In the genomic region with DNA sequence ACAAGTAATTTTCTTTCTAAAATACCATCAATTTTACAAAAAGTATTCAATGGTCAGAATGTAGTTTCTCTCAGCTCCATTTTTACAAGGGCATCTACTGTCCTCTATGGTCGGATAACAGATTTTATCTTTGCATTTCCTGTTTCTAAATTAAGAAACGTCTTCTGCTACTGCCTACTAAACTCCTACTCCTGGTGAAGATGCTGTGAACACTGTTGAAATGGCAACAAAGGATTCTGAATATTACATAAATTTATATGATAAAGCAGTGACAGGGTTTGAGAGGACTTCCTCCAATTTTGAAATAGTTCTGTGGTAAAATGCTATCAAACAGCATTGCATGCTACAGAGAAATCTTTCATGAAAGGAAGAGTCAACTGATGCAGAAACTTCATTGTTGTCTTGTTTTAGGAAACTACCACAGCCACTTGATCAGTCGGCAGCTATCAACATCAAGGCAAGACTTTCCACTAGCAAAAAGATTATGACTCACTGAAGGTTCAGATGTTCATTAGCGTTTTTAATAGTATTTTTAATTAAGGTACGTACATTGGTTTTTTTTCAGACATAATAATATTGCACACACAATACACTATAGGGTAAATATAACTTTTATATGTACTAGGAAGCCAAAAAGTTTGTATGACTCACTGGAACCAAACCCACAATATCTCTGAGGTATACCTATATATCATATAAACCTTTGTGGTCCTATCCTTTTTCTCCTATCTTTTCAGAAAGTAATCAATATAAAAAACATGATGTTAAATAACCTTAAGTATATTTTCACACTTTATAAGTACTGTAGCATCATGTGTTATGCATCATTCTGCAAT, we compare ENCODE assay signal across 16 cellular contexts.
DNase-seq lines count a peak whose midpoint lies in the region; ATAC-seq and TF ChIP-seq lines count a peak whose summit lies in the region.
"Had no signal": no experiment of that assay in that cellular context is flagged by ENCODE, and none has a peak within 500 bp of the region (broad histone marks: within the 10 kb centered on the region; RNA-seq: fewer than 3 reads in every experiment).

No MANE protein-coding gene starts in this region.

- peaks cover 15% of the 10 kb centered on the region for H3K4me1 Mint-ChIP-seq in activated CD4-positive, alpha-beta T cell treated with anti-CD3 and anti-CD28 coated beads, Interleukin-2, amount 10 ng/mL, durations not matched to agents 24 days and 14 days
- peaks cover 22% of the 10 kb centered on the region for H3K4me1 Mint-ChIP-seq in activated B cell treated with CpG ODN at 0.5 μM for 24 hours
- peaks cover 20 to 35% (median 26%) of the 10 kb centered on the region in 3 donors for H3K4me1 Mint-ChIP-seq in naive B cell

- intact Hi-C loops in activated CD4-positive, alpha-beta T cell treated with anti-CD3 and anti-CD28 coated beads, Interleukin-2, amount 10 ng/mL, durations not matched to agents 24 days and 14 days (cut with micrococcal nuclease): loop anchor here (1.0 kb wide), 1 partner anchor 154 kb away; no protein-coding TSS in a partner anchor
- intact Hi-C loops in activated B cell treated with CpG ODN at 0.5 μM for 24 hours (cut with micrococcal nuclease): no loop called here

- H3K27me3 Mint-ChIP-seq in activated CD4-positive, alpha-beta T cell treated with anti-CD3 and anti-CD28 coated beads, Interleukin-2, amount 10 ng/mL, durations not matched to agents 24 days and 14 days: no peaks in the 10 kb centered on the region
- H3K27me3 Mint-ChIP-seq in activated B cell treated with CpG ODN at 0.5 μM for 24 hours (no peaks in the 10 kb centered on the region), naive B cell (no peaks in the 10 kb centered on the region)
- H3K27me3 Mint-ChIP-seq: IgD-negative memory B cell had no signal

- peak overlapping the region; percentile 52 for H3K27ac Mint-ChIP-seq in activated CD4-positive, alpha-beta T cell treated with anti-CD3 and anti-CD28 coated beads, Interleukin-2, amount 10 ng/mL, durations not matched to agents 24 days and 14 days
- peak overlapping the region; percentile 11 for H3K27ac Mint-ChIP-seq in activated B cell treated with CpG ODN at 0.5 μM for 24 hours
- H3K27ac Mint-ChIP-seq in naive B cell: peak overlapping the region in 4 of 6 donors; percentile 20 to 67 (median 52)

- CTCF ChIA-PET in activated B cell treated with CpG ODN at 0.5 μM for 24 hours (lab: Charles Lee): no interaction called here

- POLR2A ChIA-PET in activated B cell treated with CpG ODN at 0.5 μM for 24 hours (lab: Charles Lee): no interaction called here

- ATAC-seq in HG03432 (IDR thresholded peaks at IDR 0.05; ENCODE audit: unreplicated experiment) (peak; percentile 46), activated B cell treated with CpG ODN at 0.5 μM for 24 hours (ENCODE audit: low read depth) (no peak), naive B cell (ENCODE audit: low read depth in 2 of 2) (no peak), HG03571 (IDR thresholded peaks at IDR 0.05; ENCODE audit: unreplicated experiment) (no peak)

- peak overlapping the region; percentile 62 for H3K4me3 Mint-ChIP-seq in activated CD4-positive, alpha-beta T cell treated with anti-CD3 and anti-CD28 coated beads, Interleukin-2, amount 10 ng/mL, durations not matched to agents 24 days and 14 days
- H3K4me3 Mint-ChIP-seq in activated B cell treated with CpG ODN at 0.5 μM for 24 hours (no peak overlapping the region), naive B cell (peak overlapping the region in 2 of 8 donors; percentile 16 to 20)

- H3K9me3 Mint-ChIP-seq in activated CD4-positive, alpha-beta T cell treated with anti-CD3 and anti-CD28 coated beads, Interleukin-2, amount 10 ng/mL, durations not matched to agents 24 days and 14 days: no peaks in the 10 kb centered on the region
- H3K9me3 Mint-ChIP-seq in activated B cell treated with CpG ODN at 0.5 μM for 24 hours: no peaks in the 10 kb centered on the region
- no peaks in the 10 kb centered on the region for H3K9me3 Mint-ChIP-seq in naive B cell
- H3K9me3 Mint-ChIP-seq: IgD-negative memory B cell had no signal

- DNase-seq in activated CD4-positive, alpha-beta T cell treated with anti-CD3 and anti-CD28 coated beads, Interleukin-2, amount 10 ng/mL, durations not matched to agents 24 days and 14 days: no peak
- DNase-seq in activated CD4-positive, alpha-beta T cell treated with anti-CD3 and anti-CD28 coated beads for 48 hours: no peak
- DNase-seq in activated B cell treated with CpG ODN at 0.5 μM for 24 hours (no peak), naive B cell (no peak), NCI-H345 treated with DMSO at 0.1 percent for 48 hours (lab: John Stamatoyannopoulos, UW; ENCODE audit: unreplicated experiment) (no peak)
- no peak for DNase-seq in activated effector memory CD4-positive, alpha-beta T cell treated with Interleukin-2 at 50 U/mL for 16 hours
- DNase-seq: activated CD8-positive, alpha-beta memory T cell treated with anti-CD3 and anti-CD28 coated beads for 24 hours; amniotic stem cell; NCI-H2029 treated with DMSO at 0.1 percent for 48 hours; NK-92 treated with Interleukin-12 subunit alpha and Interleukin-12 subunit beta, amount 100 ng/mL, for 24 hours; retina; stimulated activated CD4-positive, alpha-beta T cell treated with anti-CD3 and anti-CD28 coated beads, Interleukin-4, amount 100 ng/mL, for 4 hours; stimulated activated naive CD4-positive, alpha-beta T cell treated with Interleukin-2 at 50 U/mL for 16 hours had no signal

- no peak for TF ChIP-seq CTCF in activated B cell treated with CpG ODN at 0.5 μM for 24 hours (IDR thresholded peaks at IDR 0.05)

- peaks cover 20% of the 10 kb centered on the region for H3K36me3 Mint-ChIP-seq in activated CD4-positive, alpha-beta T cell treated with anti-CD3 and anti-CD28 coated beads, Interleukin-2, amount 10 ng/mL, durations not matched to agents 24 days and 14 days (ENCODE audit: low read depth)
- peaks cover 43% of the 10 kb centered on the region for H3K36me3 Mint-ChIP-seq in activated B cell treated with CpG ODN at 0.5 μM for 24 hours (ENCODE audit: low read depth)
- H3K36me3 Mint-ChIP-seq in naive B cell: peaks cover 8 to 10% of the 10 kb centered on the region in 2 donors
- H3K36me3 Mint-ChIP-seq: IgD-negative memory B cell had no signal
